Comparison of ENCODE assay signal across 8 cellular contexts in genomic region chr7:135979674-135980660, GRCh38. TPM values are rescaled to one million over a fixed set of nuclear protein-coding genes. Genes with fewer than 3 reads are reported as not detected.
DNase-seq lines count a peak whose midpoint lies in the region; ATAC-seq and TF ChIP-seq lines count a peak whose summit lies in the region.

No MANE protein-coding gene starts in this region.

- H3K9me2 ChIP-seq in OCI-LY7 (ENCODE audit: insufficient read depth, low read length) = no peaks in the 10 kb centered on the region

- H3K4me3 ChIP-seq in heart left ventricle (peak overlapping the region in 5 of 12 donors; percentile 6 to 47 (median 10)), OCI-LY7 (ENCODE audit: low read depth, low read length, poor library complexity, severe bottlenecking) (peak overlapping the region; percentile 66), fibroblast of the aortic adventitia (ENCODE audit: low read depth, low read length) (peak overlapping the region; percentile 5), upper lobe of right lung (peak overlapping the region; percentile 19)

- CTCF ChIA-PET in OCI-LY7 (lab: Charles Lee; ENCODE audit: unreplicated experiment) = no interaction called here

- DNase-seq in heart left ventricle = peak in 1 of 5 donors; percentile 8
- DNase-seq in Right ventricle myocardium superior = no peak
- DNase-seq in OCI-LY7 (ENCODE audit: low spot score) = no peak
- DNase-seq in fibroblast of the aortic adventitia (ENCODE audit: low read depth) = peak; percentile 61
- no peak for DNase-seq in upper lobe of right lung
- no peak for DNase-seq in inferior parietal cortex (ENCODE audit: extremely low spot score)
- DNase-seq in NCI-H1436 treated with DMSO at 0.1 percent for 48 hours (lab: John Stamatoyannopoulos, UW) = no peak

- TF ChIP-seq POLR2A in heart left ventricle (IDR thresholded peaks at IDR 0.05) = no peak

- H4K20me1 ChIP-seq in OCI-LY7 (ENCODE audit: insufficient read depth, low read length) = peaks cover 15% of the 10 kb centered on the region

- POLR2A ChIA-PET in OCI-LY7 (lab: Charles Lee) = interaction anchor here (1.2 to 3.9 kb wide), 3 partner anchors 14 to 35 kb away, joined by 3 to 28 read pairs (median 5); no protein-coding TSS in a partner anchor

- TF ChIP-seq CTCF in heart left ventricle (IDR thresholded peaks at IDR 0.05) (no peak), OCI-LY7 (conservative IDR thresholded peaks at IDR 0.05; ENCODE audit: low read length) (no peak), fibroblast of the aortic adventitia (IDR thresholded peaks at IDR 0.05; ENCODE audit: insufficient read depth, low read length) (no peak), upper lobe of right lung (IDR thresholded peaks at IDR 0.05) (no peak)

- H3K27me3 ChIP-seq in heart left ventricle (no peaks in the 10 kb centered on the region), upper lobe of right lung (no peaks in the 10 kb centered on the region)

- ATAC-seq in heart left ventricle (peak in 3 of 4 donors; percentile 33 to 41 (median 41)), Right ventricle myocardium superior (ENCODE audit: poor library complexity) (no peak), upper lobe of right lung (no peak), HG03108 (IDR thresholded peaks at IDR 0.05; ENCODE audit: unreplicated experiment) (no peak)

- peak overlapping the region; percentile 72 for H2AFZ ChIP-seq in OCI-LY7 (ENCODE audit: low read length)

- intact Hi-C loops in heart left ventricle (cut with DNase I) = loop anchor here in 3 of 10 donors (5.0 to 10.0 kb wide), 2 partner anchors 315 to 318 kb away; partner anchors contain the start of gene STMP1 (in 3 of the 3)
- intact Hi-C loops in Right ventricle myocardium superior (cut with DNase I) = no loop called here
- intact Hi-C loops in OCI-LY7 (cut with micrococcal nuclease; ENCODE audit: unreplicated experiment) = loop anchor here (5.0 to 10.0 kb wide), 5 partner anchors 318 to 808 kb away; partner anchors contain the start of genes CYREN and STMP1
- intact Hi-C loops in upper lobe of right lung (cut with DNase I) = no loop called here

- H3K27ac ChIP-seq in heart left ventricle (peak overlapping the region in 11 of 12 donors; percentile 42 to 84 (median 64)), OCI-LY7 (ENCODE audit: low read depth, low read length, poor library complexity, severe bottlenecking) (peak overlapping the region; percentile 67), upper lobe of right lung (peak overlapping the region; percentile 63)

- H3K36me3 ChIP-seq in heart left ventricle (no peaks in the 10 kb centered on the region), OCI-LY7 (ENCODE audit: insufficient read depth, low read length) (peaks cover 17% of the 10 kb centered on the region), upper lobe of right lung (no peaks in the 10 kb centered on the region)

- H3K4me2 ChIP-seq in OCI-LY7 (ENCODE audit: low read length) = peak overlapping the region; percentile 72

- no TSS peak for BruUV-seq in OCI-LY7 (replicated peaks; lab: Mats Ljungman, UMichigan)

- H3K4me1 ChIP-seq in heart left ventricle (peaks cover 5 to 66% (median 29%) of the 10 kb centered on the region in 12 donors), OCI-LY7 (ENCODE audit: insufficient read depth, low read length, poor library complexity, severe bottlenecking) (peaks cover 51% of the 10 kb centered on the region), upper lobe of right lung (peaks cover 32% of the 10 kb centered on the region)

- H3K79me2 ChIP-seq in OCI-LY7 (ENCODE audit: insufficient read depth, low read depth, low read length) = peaks cover 54% of the 10 kb centered on the region

- 35 to 45% (median 41%) methylated on average over 2 of the region's 2 CpGs for WGBS in heart left ventricle, 4 donors

- H3K9me3 ChIP-seq in heart left ventricle (no peaks in the 10 kb centered on the region), OCI-LY7 (ENCODE audit: low read length) (peaks cover 4% of the 10 kb centered on the region; the same call in 1 of the 2 replicates), upper lobe of right lung (no peaks in the 10 kb centered on the region)

RNA-seq across cellular contexts. Expression of gene MTPN, which starts 2.8 kb away (rescaled TPM):
- total RNA-seq in heart left ventricle = 100 to 1,000 TPM in 2 of 9 donors, 10 to 100 TPM in 7; 58.7 to 130 (median 90.4) TPM
- polyA plus RNA-seq in heart left ventricle = 100 to 1,000 TPM in 1 of 2 donors, 10 to 100 TPM in 1; 22.1 to 115 TPM
- total RNA-seq in Right ventricle myocardium superior = 54.9 TPM
- total RNA-seq in OCI-LY7 (2014; rRNA removed; shearing (Covaris generic)) = 83.9 and 91.3 TPM in 2 replicates
- total RNA-seq in OCI-LY7 (2022) = 281 and 346 TPM in 2 replicates
- total RNA-seq in fibroblast of the aortic adventitia (ENCODE audit: low replicate concordance) = 87.7 and 172 TPM in 2 replicates
- total RNA-seq in upper lobe of right lung = 130 TPM

Comparison
In these comparisons a context has a peak if more than half of its experiments do, and no peak if none do; other contexts are left out.
1. ATAC-seq: peak in heart left ventricle (3 of 4); none in Right ventricle myocardium superior (single experiment), upper lobe of right lung (single experiment) and HG03108 (single experiment).
2. Peak in every context shown above with its lines, with median percentiles within 50 percentile points of each other: H3K27ac ChIP-seq.